Comparison of ENCODE assay signal across 18 cellular contexts in genomic region chr20:59788196-59788735, GRCh38.
A peak's percentile ranks its signal among the peaks of the same experiment; 100 is the strongest.
DNase-seq lines count a peak whose midpoint lies in the region; ATAC-seq and TF ChIP-seq lines count a peak whose summit lies in the region.
"Had no signal": no experiment of that assay in that cellular context is flagged by ENCODE, and none has a peak within 500 bp of the region (broad histone marks: within the 10 kb centered on the region; RNA-seq: fewer than 3 reads in every experiment).

No MANE protein-coding gene starts in this region.

- intact Hi-C loops in cardiac septum (cut with DNase I) (no loop called here), heart right ventricle (cut with DNase I) (loop anchor here in 2 of 10 donors (10.0 kb wide), 2 partner anchors 47 to 147 kb away; partner anchors contain the start of gene SYCP2 (in 1 of the 2))
- intact Hi-C loops in activated CD8-positive, alpha-beta T cell treated with anti-CD3 and anti-CD28 coated beads for 36 hours (cut with micrococcal nuclease), result loop anchor here (10.0 kb wide), 1 partner anchor 67 kb away; no protein-coding TSS in a partner anchor

- no peak for ATAC-seq in heart right ventricle
- no peak for ATAC-seq in activated CD8-positive, alpha-beta T cell treated with anti-CD3 and anti-CD28 coated beads for 36 hours
- ATAC-seq: SK-N-SH treated with all-trans-retinoic acid at 6 μM for 48 hours had no signal

- peaks cover 3% of the 10 kb centered on the region for H3K9me3 Mint-ChIP-seq in chondrocyte (ENCODE audit: low read depth)
- peaks cover 2% of the 10 kb centered on the region for H3K9me3 Mint-ChIP-seq in activated CD8-positive, alpha-beta T cell treated with anti-CD3 and anti-CD28 coated beads for 36 hours

- H3K9me3 ChIP-seq in heart right ventricle, result peaks cover 0 to 25% (median 11%) of the 10 kb centered on the region in 11 donors
- H3K9me3 ChIP-seq in WERI-Rb-1 (ENCODE audit: severe bottlenecking), result peaks cover 8% of the 10 kb centered on the region
- H3K9me3 ChIP-seq: BE2C had no signal

- H3K27me3 ChIP-seq in heart right ventricle, result peaks cover 0 to 9% (median 0%) of the 10 kb centered on the region in 7 donors
- H3K27me3 ChIP-seq in WERI-Rb-1 (ENCODE audit: insufficient read depth, low read depth, severe bottlenecking), result peaks cover 66% of the 10 kb centered on the region
- H3K27me3 ChIP-seq: BE2C had no signal

- peaks cover 34% of the 10 kb centered on the region for H3K27me3 Mint-ChIP-seq in chondrocyte (ENCODE audit: low read depth)
- no peaks in the 10 kb centered on the region for H3K27me3 Mint-ChIP-seq in activated CD8-positive, alpha-beta T cell treated with anti-CD3 and anti-CD28 coated beads for 36 hours

- no peak for TF ChIP-seq CTCF in heart right ventricle (IDR thresholded peaks at IDR 0.05)
- TF ChIP-seq CTCF in chondrocyte (IDR thresholded peaks at IDR 0.05), result no peak
- TF ChIP-seq CTCF in WERI-Rb-1 (IDR thresholded peaks at IDR 0.05; ENCODE audit: low read depth, low read length), result no peak
- TF ChIP-seq CTCF in activated CD8-positive, alpha-beta T cell treated with anti-CD3 and anti-CD28 coated beads for 36 hours (IDR thresholded peaks at IDR 0.05), result no peak

- no peaks in the 10 kb centered on the region for H3K4me1 Mint-ChIP-seq in chondrocyte (ENCODE audit: low read depth)
- no peaks in the 10 kb centered on the region for H3K4me1 Mint-ChIP-seq in activated CD8-positive, alpha-beta T cell treated with anti-CD3 and anti-CD28 coated beads for 36 hours (ENCODE audit: low read depth)

- H3K36me3 ChIP-seq in heart right ventricle (no peaks in the 10 kb centered on the region), WERI-Rb-1 (no peaks in the 10 kb centered on the region)
- H3K36me3 ChIP-seq: BE2C had no signal

- DNase-seq in cardiac septum (ENCODE audit: low spot score) (peak; percentile 26), heart right ventricle (no peak), chondrocyte (ENCODE audit: low spot score) (peak; percentile 42), mesenteric fat pad (ENCODE audit: low spot score) (peak; percentile 55), ureter (ENCODE audit: low spot score) (peak; percentile 17), WERI-Rb-1 (no peak)
- no peak for DNase-seq in activated CD8-positive, alpha-beta T cell treated with anti-CD3 and anti-CD28 coated beads for 36 hours
- DNase-seq: BE2C, EL, NCI-H1092 treated with DMSO at 0.1 percent for 48 hours, NCI-H1436 treated with DMSO at 0.1 percent for 48 hours, NCI-H1930, NCI-H510A, NCI-H748 treated with DMSO at 0.1 percent for 48 hours, PC-9, RPMI8226 had no signal

- H3K4me3 ChIP-seq in heart right ventricle (no peak overlapping the region), WERI-Rb-1 (ENCODE audit: low read depth, low read length) (no peak overlapping the region)
- H3K4me3 ChIP-seq: PC-9 had no signal

- H3K27ac ChIP-seq in heart right ventricle (no peak overlapping the region), WERI-Rb-1 (no peak overlapping the region)
- H3K27ac ChIP-seq: KMS-11, PC-9 had no signal

- H3K4me3 Mint-ChIP-seq in chondrocyte (ENCODE audit: unreplicated experiment), result no peak overlapping the region
- H3K4me3 Mint-ChIP-seq in activated CD8-positive, alpha-beta T cell treated with anti-CD3 and anti-CD28 coated beads for 36 hours, result no peak overlapping the region

- H3K4me1 ChIP-seq in heart right ventricle, result no peaks in the 10 kb centered on the region
- H3K4me1 ChIP-seq: BE2C had no signal

- 60 to 77% methylated on average over 8 of the region's 8 CpGs for WGBS in heart right ventricle, 2 donors

- CTCF ChIA-PET in activated CD8-positive, alpha-beta T cell treated with anti-CD3 and anti-CD28 coated beads for 36 hours (lab: Charles Lee), result no interaction called here

- POLR2A ChIA-PET in activated CD8-positive, alpha-beta T cell treated with anti-CD3 and anti-CD28 coated beads for 36 hours (lab: Charles Lee), result interaction anchor here (1.1 kb wide), 1 partner anchor 11 kb away, joined by 3 read pairs; no protein-coding TSS in a partner anchor

- no peak overlapping the region for H3K27ac Mint-ChIP-seq in chondrocyte (ENCODE audit: unreplicated experiment)
- H3K27ac Mint-ChIP-seq in activated CD8-positive, alpha-beta T cell treated with anti-CD3 and anti-CD28 coated beads for 36 hours, result no peak overlapping the region

- no peaks in the 10 kb centered on the region for H3K36me3 Mint-ChIP-seq in chondrocyte (ENCODE audit: low read depth)
- H3K36me3 Mint-ChIP-seq in activated CD8-positive, alpha-beta T cell treated with anti-CD3 and anti-CD28 coated beads for 36 hours (ENCODE audit: low read depth), result no peaks in the 10 kb centered on the region

Comparison
In these comparisons a context has a peak if more than half of its experiments do, and no peak if none do; other contexts are left out.
1. DNase-seq: peak in cardiac septum (single experiment), chondrocyte (single experiment), mesenteric fat pad (single experiment) and ureter (single experiment); none in heart right ventricle (0 of 2), WERI-Rb-1 (single experiment) and activated CD8-positive, alpha-beta T cell treated with anti-CD3 and anti-CD28 coated beads for 36 hours (single experiment).